ENCODE assay signal across 29 cellular contexts in the genomic region with DNA sequence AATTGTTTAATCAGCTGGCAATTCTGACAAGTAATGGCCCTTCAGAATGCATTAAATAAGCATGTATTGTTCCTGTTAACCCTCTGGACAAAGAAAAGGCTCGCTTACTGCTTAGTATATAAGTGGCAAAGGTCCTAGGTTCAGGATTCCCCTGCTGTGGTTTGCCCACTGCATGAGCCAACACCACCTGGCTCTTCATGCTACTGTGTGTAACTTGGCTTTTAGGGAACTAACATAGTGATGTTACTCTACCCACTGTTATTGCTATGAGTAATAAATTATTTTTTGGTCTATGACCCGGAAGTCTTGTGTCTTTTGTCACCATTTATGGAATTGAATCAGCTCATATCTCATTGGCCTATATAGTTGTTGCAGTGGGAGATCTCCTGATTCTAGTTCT.
DNase-seq lines count a peak whose midpoint lies in the region; ATAC-seq, FAIRE-seq and TF ChIP-seq lines count a peak whose summit lies in the region.
"Had no signal": no experiment of that assay in that cellular context is flagged by ENCODE, and none has a peak within 500 bp of the region (broad histone marks: within the 10 kb centered on the region; RNA-seq: fewer than 3 reads in every experiment).

No MANE protein-coding gene starts in this region.

- no peak for FAIRE-seq in GM12878 (lab: Jason Lieb, UNC)
- FAIRE-seq: colon, kidney had no signal

- POLR2A ChIA-PET in GM12878 (lab: Charles Lee): no interaction called here
- POLR2A ChIA-PET in activated CD4-positive, alpha-beta T cell treated with anti-CD3 and anti-CD28 coated beads, Interleukin-2, amount 10 ng/mL, durations not matched to agents 7 days and 5 days (lab: Charles Lee): no interaction called here

- in situ Hi-C loops in GM12878 (cut with MboI): no loop called here

- H3K27ac Mint-ChIP-seq in activated CD4-positive, alpha-beta T cell treated with anti-CD3 and anti-CD28 coated beads, Interleukin-2, amount 10 ng/mL, durations not matched to agents 7 days and 5 days: no peak overlapping the region
- no peak overlapping the region for H3K27ac Mint-ChIP-seq in activated CD4-positive, alpha-beta T cell treated with anti-CD3 and anti-CD28 coated beads, Interleukin-2, amount 10 ng/mL, durations not matched to agents 24 days and 14 days
- H3K27ac Mint-ChIP-seq: activated CD4-positive, alpha-beta memory T cell treated with anti-CD3 and anti-CD28 coated beads, Interleukin-2, amount 10 ng/mL, durations not matched to agents 7 days and 5 days; activated naive CD8-positive, alpha-beta T cell treated with anti-CD3 and anti-CD28 coated beads for 36 hours; mesothelial cell of epicardium; naive thymus-derived CD8-positive, alpha-beta T cell; stimulated activated memory B cell treated with anti-CD40 and anti-IgM and Interleukin-4, amounts not matched to agents 10 μg/mL and 1 μg/mL and 100 μg/mL, for 72 hours had no signal

- TF ChIP-seq CTCF in GM12865 (IDR thresholded peaks at IDR 0.05; ENCODE audit: insufficient read depth, low read depth, low read length, missing control alignments) (no peak), GM12878 (IDR thresholded peaks at IDR 0.05 in 2 of 3, conservative IDR thresholded peaks at IDR 0.05 in 1 of 3; ENCODE audit: control insufficient read depth in 2 of 3, extremely low read depth in 1 of 3, insufficient read depth in 1 of 3, low read depth in 3 of 3, low read length in 3 of 3) (no peak)

- H3K9me3 ChIP-seq in GM12878 (replicated peaks; ENCODE audit: control insufficient read depth, insufficient read depth, low read length): no peaks in the 10 kb centered on the region
- H3K9me3 ChIP-seq: heart left ventricle, psoas muscle, suprapubic skin, upper lobe of right lung had no signal

- no peaks in the 10 kb centered on the region for H3K4me1 Mint-ChIP-seq in activated CD4-positive, alpha-beta T cell treated with anti-CD3 and anti-CD28 coated beads, Interleukin-2, amount 10 ng/mL, durations not matched to agents 7 days and 5 days
- no peaks in the 10 kb centered on the region for H3K4me1 Mint-ChIP-seq in activated CD4-positive, alpha-beta T cell treated with anti-CD3 and anti-CD28 coated beads, Interleukin-2, amount 10 ng/mL, durations not matched to agents 24 days and 14 days
- H3K4me1 Mint-ChIP-seq: activated CD4-positive, alpha-beta memory T cell treated with anti-CD3 and anti-CD28 coated beads, Interleukin-2, amount 10 ng/mL, durations not matched to agents 7 days and 5 days; activated naive CD8-positive, alpha-beta T cell treated with anti-CD3 and anti-CD28 coated beads for 36 hours; mesothelial cell of epicardium; naive thymus-derived CD8-positive, alpha-beta T cell; stimulated activated memory B cell treated with anti-CD40 and anti-IgM and Interleukin-4, amounts not matched to agents 10 μg/mL and 1 μg/mL and 100 μg/mL, for 72 hours had no signal

- SMC1A ChIA-PET in GM12878 (lab: Charles Lee; ENCODE audit: uncharacterized antibody, unreplicated experiment): interaction anchor here (0.8 kb wide), 1 partner anchor 8 kb away, joined by 3 read pairs; no protein-coding TSS in a partner anchor

- no peaks in the 10 kb centered on the region for H4K20me1 ChIP-seq in GM12878 (ENCODE audit: control insufficient read depth, insufficient read depth)

- no peak for TF ChIP-seq POLR2A in GM12878 (IDR thresholded peaks at IDR 0.05; ENCODE audit: low read depth, low read length)

- no peaks in the 10 kb centered on the region for H3K4me1 ChIP-seq in GM12878 (ENCODE audit: control insufficient read depth, insufficient read depth, low read length)
- H3K4me1 ChIP-seq: heart left ventricle, psoas muscle, suprapubic skin, upper lobe of right lung had no signal

- no peak overlapping the region for H3K4me2 ChIP-seq in GM12878 (ENCODE audit: control insufficient read depth, insufficient read depth)

- H3K9me3 Mint-ChIP-seq in activated CD4-positive, alpha-beta T cell treated with anti-CD3 and anti-CD28 coated beads, Interleukin-2, amount 10 ng/mL, durations not matched to agents 7 days and 5 days: peaks cover 4% of the 10 kb centered on the region
- H3K9me3 Mint-ChIP-seq in activated CD4-positive, alpha-beta T cell treated with anti-CD3 and anti-CD28 coated beads, Interleukin-2, amount 10 ng/mL, durations not matched to agents 24 days and 14 days: no peaks in the 10 kb centered on the region
- H3K9me3 Mint-ChIP-seq: activated naive CD8-positive, alpha-beta T cell treated with anti-CD3 and anti-CD28 coated beads for 36 hours; mesothelial cell of epicardium; stimulated activated memory B cell treated with anti-CD40 and anti-IgM and Interleukin-4, amounts not matched to agents 10 μg/mL and 1 μg/mL and 100 μg/mL, for 72 hours had no signal

- TF ChIP-seq RAD21 in GM12878 (IDR thresholded peaks at IDR 0.05; ENCODE audit: insufficient read depth, low read depth, low read length): no peak

- RAD21 ChIA-PET in GM12878 (lab: Charles Lee; ENCODE audit: unreplicated experiment): no interaction called here

- H3K4me3 ChIP-seq in GM12865 (ENCODE audit: low read depth, low read length) (no peak overlapping the region), GM12878 (no peak overlapping the region)
- H3K4me3 ChIP-seq: heart left ventricle, psoas muscle, suprapubic skin, upper lobe of right lung had no signal

- no peak overlapping the region for H3K4me3 Mint-ChIP-seq in activated CD4-positive, alpha-beta T cell treated with anti-CD3 and anti-CD28 coated beads, Interleukin-2, amount 10 ng/mL, durations not matched to agents 7 days and 5 days
- no peak overlapping the region for H3K4me3 Mint-ChIP-seq in activated CD4-positive, alpha-beta T cell treated with anti-CD3 and anti-CD28 coated beads, Interleukin-2, amount 10 ng/mL, durations not matched to agents 24 days and 14 days
- H3K4me3 Mint-ChIP-seq: activated CD4-positive, alpha-beta memory T cell treated with anti-CD3 and anti-CD28 coated beads, Interleukin-2, amount 10 ng/mL, durations not matched to agents 7 days and 5 days; activated naive CD8-positive, alpha-beta T cell treated with anti-CD3 and anti-CD28 coated beads for 36 hours; mesothelial cell of epicardium; naive thymus-derived CD8-positive, alpha-beta T cell; stimulated activated memory B cell treated with anti-CD40 and anti-IgM and Interleukin-4, amounts not matched to agents 10 μg/mL and 1 μg/mL and 100 μg/mL, for 72 hours had no signal

- H3K79me2 ChIP-seq in GM12878 (ENCODE audit: control insufficient read depth, insufficient read depth, low read length): no peaks in the 10 kb centered on the region

- DNase-seq in GM12865 (ENCODE audit: low read depth) (peak; percentile 40), NCI-H510A (lab: John Stamatoyannopoulos, UW) (peak; percentile 50), GM12878 (ENCODE audit: low read depth, low spot score) (no peak)
- DNase-seq in activated CD4-positive, alpha-beta T cell treated with anti-CD3 and anti-CD28 coated beads, Interleukin-2, amount 10 ng/mL, durations not matched to agents 7 days and 5 days: no peak
- no peak for DNase-seq in activated CD4-positive, alpha-beta T cell treated with anti-CD3 and anti-CD28 coated beads, Interleukin-2, amount 10 ng/mL, durations not matched to agents 24 days and 14 days
- DNase-seq: activated CD4-positive, alpha-beta memory T cell treated with anti-CD3 and anti-CD28 coated beads, Interleukin-2, amount 10 ng/mL, durations not matched to agents 7 days and 5 days; activated naive CD8-positive, alpha-beta T cell treated with anti-CD3 and anti-CD28 coated beads for 36 hours; aorta; C1 segment of cervical spinal cord; Calu3; effector CD8-positive, alpha-beta T cell; EL; HCEC 1CT; heart left ventricle; kidney; naive thymus-derived CD8-positive, alpha-beta T cell; NCI-H524; nucleus accumbens; psoas muscle; RPMI8226; stimulated activated CD4-positive, alpha-beta T cell treated with anti-CD3 and anti-CD28 coated beads, Interleukin-4, amount 100 ng/mL, for 4 hours; T-helper 1 cell; upper lobe of right lung had no signal

- 0% methylated on average over 2 of the region's 2 CpGs for WGBS in GM12878 (ENCODE audit: insufficient coverage, insufficient replicate concordance, low lambda C conversion rate, missing lambda C conversion rate)

- H3K36me3 ChIP-seq in GM12878 (ENCODE audit: control insufficient read depth in 2 of 2, insufficient read depth in 2 of 2, low read length in 1 of 2): no peaks in the 10 kb centered on the region
- H3K36me3 ChIP-seq: heart left ventricle, suprapubic skin, upper lobe of right lung had no signal

- ATAC-seq in HG03432 (IDR thresholded peaks at IDR 0.05; ENCODE audit: unreplicated experiment) (peak; percentile 71), GM12878 (peak; percentile 95), GM19452 (IDR thresholded peaks at IDR 0.05; ENCODE audit: unreplicated experiment) (no peak)
- ATAC-seq: heart left ventricle; naive thymus-derived CD8-positive, alpha-beta T cell; psoas muscle; stimulated activated memory B cell treated with anti-CD40 and anti-IgM and Interleukin-4, amounts not matched to agents 10 μg/mL and 1 μg/mL and 100 μg/mL, for 72 hours; upper lobe of right lung had no signal

- no TSS peak for BruUV-seq in GM12878 (replicated peaks; lab: Mats Ljungman, UMichigan)

- intact Hi-C loops in GM12878 (cut with micrococcal nuclease; ENCODE audit: unreplicated experiment): no loop called here
- intact Hi-C loops in activated CD4-positive, alpha-beta T cell treated with anti-CD3 and anti-CD28 coated beads, Interleukin-2, amount 10 ng/mL, durations not matched to agents 24 days and 14 days (cut with micrococcal nuclease): no loop called here

- H3K36me3 Mint-ChIP-seq in activated CD4-positive, alpha-beta T cell treated with anti-CD3 and anti-CD28 coated beads, Interleukin-2, amount 10 ng/mL, durations not matched to agents 7 days and 5 days (ENCODE audit: low read depth): no peaks in the 10 kb centered on the region
- no peaks in the 10 kb centered on the region for H3K36me3 Mint-ChIP-seq in activated CD4-positive, alpha-beta T cell treated with anti-CD3 and anti-CD28 coated beads, Interleukin-2, amount 10 ng/mL, durations not matched to agents 24 days and 14 days (ENCODE audit: low read depth)
- H3K36me3 Mint-ChIP-seq: activated naive CD8-positive, alpha-beta T cell treated with anti-CD3 and anti-CD28 coated beads for 36 hours; mesothelial cell of epicardium; naive thymus-derived CD8-positive, alpha-beta T cell; stimulated activated memory B cell treated with anti-CD40 and anti-IgM and Interleukin-4, amounts not matched to agents 10 μg/mL and 1 μg/mL and 100 μg/mL, for 72 hours had no signal

- H3K27me3 Mint-ChIP-seq in activated CD4-positive, alpha-beta T cell treated with anti-CD3 and anti-CD28 coated beads, Interleukin-2, amount 10 ng/mL, durations not matched to agents 7 days and 5 days: no peaks in the 10 kb centered on the region
- H3K27me3 Mint-ChIP-seq in activated CD4-positive, alpha-beta T cell treated with anti-CD3 and anti-CD28 coated beads, Interleukin-2, amount 10 ng/mL, durations not matched to agents 24 days and 14 days: no peaks in the 10 kb centered on the region
- H3K27me3 Mint-ChIP-seq: activated CD4-positive, alpha-beta memory T cell treated with anti-CD3 and anti-CD28 coated beads, Interleukin-2, amount 10 ng/mL, durations not matched to agents 7 days and 5 days; activated naive CD8-positive, alpha-beta T cell treated with anti-CD3 and anti-CD28 coated beads for 36 hours; naive thymus-derived CD8-positive, alpha-beta T cell; stimulated activated memory B cell treated with anti-CD40 and anti-IgM and Interleukin-4, amounts not matched to agents 10 μg/mL and 1 μg/mL and 100 μg/mL, for 72 hours had no signal

- no peak overlapping the region for H3K27ac ChIP-seq in GM12878 (ENCODE audit: control insufficient read depth, insufficient read depth)
- H3K27ac ChIP-seq: heart left ventricle, psoas muscle, suprapubic skin, upper lobe of right lung had no signal

- H3K27me3 ChIP-seq in GM12878 (replicated peaks in 1 of 2; ENCODE audit: control insufficient read depth in 2 of 2, insufficient read depth in 2 of 2, low read length in 1 of 2): no peaks in the 10 kb centered on the region
- H3K27me3 ChIP-seq: heart left ventricle, suprapubic skin, upper lobe of right lung had no signal

- H3K9ac ChIP-seq in GM12878 (ENCODE audit: control insufficient read depth, insufficient read depth, low read length): no peak overlapping the region

- H2AFZ ChIP-seq in GM12878 (ENCODE audit: control insufficient read depth, low read depth, low read length): no peak overlapping the region

- no peak for TF ChIP-seq EP300 in GM12878 (IDR thresholded peaks at IDR 0.05; ENCODE audit: borderline replicate concordance in 1 of 2, control insufficient read depth in 1 of 2, low read depth in 2 of 2, low read length in 2 of 2)

- CTCF ChIA-PET in GM12878 (lab: Yijun Ruan, JAX): interaction anchor here (1.0 kb wide), 1 partner anchor 28 kb away, joined by 3 read pairs; no protein-coding TSS in a partner anchor
- CTCF ChIA-PET in activated CD4-positive, alpha-beta T cell treated with anti-CD3 and anti-CD28 coated beads, Interleukin-2, amount 10 ng/mL, durations not matched to agents 7 days and 5 days (lab: Charles Lee): interaction anchor here (0.8 kb wide), 1 partner anchor 9 kb away, joined by 3 read pairs; no protein-coding TSS in a partner anchor

Comparison
In these comparisons a context has a peak if more than half of its experiments do, and no peak if none do; other contexts are left out.
1. DNase-seq: peak in GM12865 (single experiment) and NCI-H510A (single experiment); none in GM12878 (single experiment), activated CD4-positive, alpha-beta T cell treated with anti-CD3 and anti-CD28 coated beads, Interleukin-2, amount 10 ng/mL, durations not matched to agents 7 days and 5 days (single experiment) and activated CD4-positive, alpha-beta T cell treated with anti-CD3 and anti-CD28 coated beads, Interleukin-2, amount 10 ng/mL, durations not matched to agents 24 days and 14 days (single experiment).